ENCODE assay signal across 1 cellular context in genomic region chr9:69036799-69037198, GRCh38.
TF ChIP-seq lines count a peak whose summit lies in the region.

No MANE protein-coding gene starts in this region.

TF ChIP-seq in GM12878, 131 proteins besides CTCF, POLR2A, EP300 and RAD21:
- TF ChIP-seq ZBTB33 (IDR thresholded peaks at IDR 0.05) (no peak), ZNF274 (IDR thresholded peaks at IDR 0.05; ENCODE audit: insufficient read depth, insufficient read length) (no peak), CBX3 (IDR thresholded peaks at IDR 0.05; ENCODE audit: borderline replicate concordance, low read depth) (no peak), JUND (IDR thresholded peaks at IDR 0.05; ENCODE audit: low read depth, low read length) (no peak), MTA3 (IDR thresholded peaks at IDR 0.05; ENCODE audit: borderline replicate concordance, low read length) (no peak), JUNB (IDR thresholded peaks at IDR 0.05) (no peak), NFXL1 (IDR thresholded peaks at IDR 0.05; ENCODE audit: borderline replicate concordance) (no peak), BCL11A (IDR thresholded peaks at IDR 0.05; ENCODE audit: low read depth, low read length) (no peak), ZBTB11 (CRISPR knock-in tag; IDR thresholded peaks at IDR 0.05) (no peak), E4F1 (IDR thresholded peaks at IDR 0.05; ENCODE audit: borderline replicate concordance, partially characterized antibody) (no peak), CHD1 (IDR thresholded peaks at IDR 0.05; ENCODE audit: low read depth, low read length) (no peak), PML (IDR thresholded peaks at IDR 0.05; ENCODE audit: low read length) (no peak), MEF2B (IDR thresholded peaks at IDR 0.05; ENCODE audit: partially characterized antibody, poor library complexity, severe bottlenecking) (no peak), TBL1XR1 (IDR thresholded peaks at IDR 0.05; ENCODE audit: low read depth, low read length) (no peak), RB1 (IDR thresholded peaks at IDR 0.05; ENCODE audit: borderline replicate concordance) (no peak)
